ENCODE assay signal across 1 cellular context in the genomic region with DNA sequence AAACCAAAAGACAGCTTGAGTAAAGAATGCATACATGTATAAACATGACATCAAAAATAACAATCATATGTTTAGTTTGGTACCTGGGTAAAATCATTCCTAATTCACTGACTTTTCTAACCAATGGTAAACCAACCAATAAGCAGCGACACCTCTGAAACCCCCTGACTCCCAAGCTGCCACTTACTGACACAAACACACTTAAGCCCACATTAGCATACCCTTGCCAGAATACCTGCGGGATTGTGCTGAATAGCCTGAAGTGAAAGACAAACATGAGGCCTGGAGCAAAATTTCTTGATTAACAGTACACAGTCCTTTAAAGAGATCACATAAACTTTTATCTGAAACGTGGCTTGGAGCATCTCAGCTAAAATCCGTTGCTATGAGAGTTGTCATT.
TF ChIP-seq lines count a peak whose summit lies in the region.

No MANE protein-coding gene starts in this region.

TF ChIP-seq in GM23338, 12 proteins besides CTCF, POLR2A, EP300 and RAD21 (continued from another document):
- TF ChIP-seq ZNF114 (CRISPR knock-in tag; IDR thresholded peaks at IDR 0.05), result no peak
- TF ChIP-seq POLR2AphosphoS5 (IDR thresholded peaks at IDR 0.05; ENCODE audit: low read depth), result no peak
